In the genomic region with DNA sequence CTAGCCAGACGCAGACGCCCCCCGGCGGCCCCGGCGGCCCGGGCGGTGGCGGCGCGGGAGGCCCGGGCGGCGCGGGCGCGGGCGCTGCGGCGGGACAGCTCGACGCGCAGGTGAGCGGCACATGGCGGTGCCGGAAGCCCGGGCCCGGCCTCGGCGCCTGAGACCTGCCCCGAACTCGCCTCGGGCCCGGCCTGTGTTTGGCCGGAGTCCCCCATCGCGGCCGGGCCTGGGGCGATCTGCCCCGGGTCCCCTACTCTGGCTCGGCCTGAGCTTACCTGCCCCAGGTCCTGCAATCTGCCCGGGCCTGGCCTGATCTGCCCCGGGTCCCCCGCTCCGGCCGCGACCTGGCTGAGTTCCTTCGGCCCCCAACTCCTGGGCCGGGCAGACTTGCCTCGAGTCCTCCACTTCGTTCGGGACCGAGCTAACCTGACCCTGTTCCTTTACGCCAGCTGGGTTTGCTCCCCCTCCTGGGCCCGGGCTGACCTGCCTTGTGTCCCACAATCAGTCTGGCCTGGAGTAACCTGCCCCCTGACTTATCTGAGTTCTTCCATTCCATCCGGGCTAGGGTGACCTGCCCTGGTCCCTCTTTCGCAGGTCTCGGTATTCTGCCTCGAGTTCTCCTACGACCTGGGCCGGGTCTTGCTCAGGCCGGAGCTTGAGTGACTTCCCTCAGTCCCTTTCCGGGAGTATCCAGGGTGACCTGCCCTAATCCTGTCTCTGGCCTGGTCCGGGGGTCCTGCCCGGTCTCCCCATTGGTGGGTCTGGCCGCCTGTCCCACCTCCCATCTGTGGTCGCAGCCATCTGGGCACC, we compare ENCODE assay signal across 9 cellular contexts. TPM values are rescaled to one million over a fixed set of nuclear protein-coding genes. Genes with fewer than 3 reads are reported as not detected.
A peak's percentile ranks its signal among the peaks of the same experiment; 100 is the strongest.
DNase-seq lines count a peak whose midpoint lies in the region; ATAC-seq and TF ChIP-seq lines count a peak whose summit lies in the region.
"Had no signal": no experiment of that assay in that cellular context is flagged by ENCODE, and none has a peak within 500 bp of the region (broad histone marks: within the 10 kb centered on the region; RNA-seq: fewer than 3 reads in every experiment).

No MANE protein-coding gene starts in this region.

- H3K4me3 Mint-ChIP-seq in osteocyte (ENCODE audit: unreplicated experiment): peak overlapping the region; percentile 93

- peaks cover 4% of the 10 kb centered on the region for H3K36me3 Mint-ChIP-seq in osteocyte (ENCODE audit: unreplicated experiment)

- H3K27me3 Mint-ChIP-seq in osteocyte (ENCODE audit: unreplicated experiment): peaks cover 4% of the 10 kb centered on the region

- H3K4me3 ChIP-seq in foreskin fibroblast (ENCODE audit: low read depth in 1 of 2, low read length in 2 of 2): peak overlapping the region; percentile 80 to 90

- no peaks in the 10 kb centered on the region for H3K9me3 Mint-ChIP-seq in osteocyte (ENCODE audit: unreplicated experiment)

- peak; percentile 36 for ATAC-seq in GM21381 (IDR thresholded peaks at IDR 0.05; ENCODE audit: unreplicated experiment)
- ATAC-seq in HG03571 (IDR thresholded peaks at IDR 0.05; ENCODE audit: unreplicated experiment): peak; percentile 20
- ATAC-seq in GM18520 (IDR thresholded peaks at IDR 0.05; ENCODE audit: unreplicated experiment): no peak

- peaks cover 34% of the 10 kb centered on the region for H3K4me1 Mint-ChIP-seq in osteocyte (ENCODE audit: unreplicated experiment)

- TF ChIP-seq CTCF in foreskin fibroblast (IDR thresholded peaks at IDR 0.05; ENCODE audit: low read depth, low read length): peak; percentile 27
- no peak for TF ChIP-seq CTCF in osteocyte (IDR thresholded peaks at IDR 0.05)

- H3K27ac Mint-ChIP-seq in osteocyte (ENCODE audit: unreplicated experiment): peak overlapping the region; percentile 89

- DNase-seq in Daoy (ENCODE audit: low read depth) (peak; percentile 51), foreskin fibroblast (peak in 1 of 2 donors; percentile 58), osteocyte (ENCODE audit: extremely low spot score, unreplicated experiment) (no peak), inferior parietal cortex (ENCODE audit: extremely low spot score) (no peak)
- DNase-seq in activated CD8-positive, alpha-beta memory T cell treated with anti-CD3 and anti-CD28 coated beads for 24 hours: peak; percentile 76

RNA-seq across cellular contexts. Expression of gene UPF1, which starts 0.8 kb away (rescaled TPM):
- total RNA-seq in Daoy (2014; rRNA removed; shearing (Covaris generic)): 100 and 121 TPM in 2 replicates
- total RNA-seq in osteocyte: 58.0 and 64.2 TPM in 2 replicates

RNA-seq across cellular contexts. Expression of gene COMP, which starts 41.4 kb away (rescaled TPM):
- total RNA-seq in Daoy (2014; rRNA removed; shearing (Covaris generic)): not detected in 2 replicates
- 0.13 and 0.57 TPM in 2 replicates for total RNA-seq in osteocyte
- total RNA-seq: activated CD8-positive, alpha-beta memory T cell treated with anti-CD3 and anti-CD28 coated beads for 36 hours had no signal

Comparison
In these comparisons a context has a peak if more than half of its experiments do, and no peak if none do; other contexts are left out.
1. DNase-seq: peak in Daoy (single experiment) and activated CD8-positive, alpha-beta memory T cell treated with anti-CD3 and anti-CD28 coated beads for 24 hours (single experiment); none in osteocyte (single experiment) and inferior parietal cortex (single experiment).